Comparison of ENCODE assay signal across 9 cellular contexts in genomic region chr18:75478996-75479870, GRCh38. TPM values are rescaled to one million over a fixed set of nuclear protein-coding genes. Genes with fewer than 3 reads are reported as not detected.
DNase-seq lines count a peak whose midpoint lies in the region; ATAC-seq, FAIRE-seq and TF ChIP-seq lines count a peak whose summit lies in the region.
"Had no signal": no experiment of that assay in that cellular context is flagged by ENCODE, and none has a peak within 500 bp of the region (broad histone marks: within the 10 kb centered on the region; RNA-seq: fewer than 3 reads in every experiment).

No MANE protein-coding gene starts in this region.

- H3K9me3 Mint-ChIP-seq in activated CD4-positive, alpha-beta memory T cell treated with anti-CD3 and anti-CD28 coated beads, Interleukin-2, amount 10 ng/mL, durations not matched to agents 7 days and 5 days, result peaks cover 2% of the 10 kb centered on the region

- H3K9me3 ChIP-seq in body of pancreas (peaks cover 0 to 4% (median 0%) of the 10 kb centered on the region in 3 donors), testis (no peaks in the 10 kb centered on the region)

- no peak overlapping the region for H3K4me3 Mint-ChIP-seq in activated CD4-positive, alpha-beta memory T cell treated with anti-CD3 and anti-CD28 coated beads, Interleukin-2, amount 10 ng/mL, durations not matched to agents 7 days and 5 days

- FAIRE-seq in GM18507 (lab: Jason Lieb, UNC), result peak; percentile 80

- H3K36me3 Mint-ChIP-seq in activated CD4-positive, alpha-beta memory T cell treated with anti-CD3 and anti-CD28 coated beads, Interleukin-2, amount 10 ng/mL, durations not matched to agents 7 days and 5 days (ENCODE audit: low read depth), result no peaks in the 10 kb centered on the region

- H3K36me3 ChIP-seq in body of pancreas (replicated peaks in 1 of 2; ENCODE audit: insufficient read depth in 1 of 2, low read depth in 2 of 2) (no peaks in the 10 kb centered on the region), testis (ENCODE audit: low read depth, missing control alignments) (no peaks in the 10 kb centered on the region)

- H3K27me3 ChIP-seq in body of pancreas, result no peaks in the 10 kb centered on the region
- no peaks in the 10 kb centered on the region for H3K27me3 ChIP-seq in testis

- TF ChIP-seq CTCF in AG04449 (IDR thresholded peaks at IDR 0.05; ENCODE audit: insufficient read depth, low read length, missing control alignments), result peak; percentile 44
- TF ChIP-seq CTCF in body of pancreas (IDR thresholded peaks at IDR 0.05), result peak; percentile 27 to 74 (median 65)
- TF ChIP-seq CTCF in testis (IDR thresholded peaks at IDR 0.05), result peak; percentile 41 to 67 (median 47)

- H3K4me3 ChIP-seq in AG04449 (ENCODE audit: low read depth, low read length) (no peak overlapping the region), body of pancreas (no peak overlapping the region), testis (no peak overlapping the region)

- TF ChIP-seq POLR2A in body of pancreas (IDR thresholded peaks at IDR 0.05) (no peak), testis (IDR thresholded peaks at IDR 0.05) (no peak)

- POLR2A ChIA-PET in AG04449 (lab: Yijun Ruan, JAX), result no interaction called here
- POLR2A ChIA-PET in activated CD4-positive, alpha-beta memory T cell treated with anti-CD3 and anti-CD28 coated beads, Interleukin-2, amount 10 ng/mL, durations not matched to agents 7 days and 5 days (lab: Charles Lee), result no interaction called here

- peak; percentile 65 for ATAC-seq in HG03280 (IDR thresholded peaks at IDR 0.05; ENCODE audit: unreplicated experiment)
- peak; percentile 67 for ATAC-seq in body of pancreas

- 46% methylated on average over 8 of the region's 8 CpGs for WGBS in body of pancreas, 2 donors
- WGBS in testis, 2 donors, result 51 to 67% methylated on average over 8 of the region's 8 CpGs

- no peak overlapping the region for H3K27ac ChIP-seq in body of pancreas
- no peak overlapping the region for H3K27ac ChIP-seq in testis

- H3K4me1 ChIP-seq in body of pancreas (no peaks in the 10 kb centered on the region), testis (no peaks in the 10 kb centered on the region)

- H3K27ac Mint-ChIP-seq in activated CD4-positive, alpha-beta memory T cell treated with anti-CD3 and anti-CD28 coated beads, Interleukin-2, amount 10 ng/mL, durations not matched to agents 7 days and 5 days, result no peak overlapping the region

- peaks cover 17% of the 10 kb centered on the region for H3K27me3 Mint-ChIP-seq in activated CD4-positive, alpha-beta memory T cell treated with anti-CD3 and anti-CD28 coated beads, Interleukin-2, amount 10 ng/mL, durations not matched to agents 7 days and 5 days

- CTCF ChIA-PET in AG04449 (lab: Yijun Ruan, JAX), result interaction anchor here (0.7 to 2.7 kb wide), 34 partner anchors 9 to 830 kb away, joined by 3 to 42 read pairs (median 4); partner anchors contain the start of gene TSHZ1
- CTCF ChIA-PET in activated CD4-positive, alpha-beta memory T cell treated with anti-CD3 and anti-CD28 coated beads, Interleukin-2, amount 10 ng/mL, durations not matched to agents 7 days and 5 days (lab: Charles Lee), result interaction anchor here (0.6 to 2.6 kb wide), 8 partner anchors 8 to 855 kb away, joined by 3 to 9 read pairs (median 4); partner anchors contain the start of gene TSHZ1

- DNase-seq in AG04449 (ENCODE audit: low read depth, low spot score) (no peak), GM18507 (ENCODE audit: extremely low spot score, insufficient read length, low read depth) (peak; percentile 9), NCI-H345 treated with DMSO at 0.1 percent for 48 hours (lab: John Stamatoyannopoulos, UW; ENCODE audit: unreplicated experiment) (peak; percentile 48), body of pancreas (peak in 1 of 4 donors; percentile 33), iPS-NIHi11 (ENCODE audit: low spot score) (peak; percentile 65), testis (no peak)
- DNase-seq in activated CD4-positive, alpha-beta memory T cell treated with anti-CD3 and anti-CD28 coated beads, Interleukin-2, amount 10 ng/mL, durations not matched to agents 7 days and 5 days, result no peak

- intact Hi-C loops in body of pancreas (cut with DNase I), result loop anchor here (10.0 kb wide), 1 partner anchor 584 kb away; no protein-coding TSS in a partner anchor
- intact Hi-C loops in testis (cut with DNase I; ENCODE audit: low total_unique reads), result loop anchor here (10.0 kb wide), 1 partner anchor 824 kb away; no protein-coding TSS in a partner anchor

- H3K4me1 Mint-ChIP-seq in activated CD4-positive, alpha-beta memory T cell treated with anti-CD3 and anti-CD28 coated beads, Interleukin-2, amount 10 ng/mL, durations not matched to agents 7 days and 5 days, result no peaks in the 10 kb centered on the region

RNA-seq across cellular contexts. Expression of gene SMIM21, which starts 51.7 kb away (rescaled TPM):
- total RNA-seq in body of pancreas (not detected), testis (1 to 10 TPM in 1 of 2 donors, under 1 TPM in 1; 0.50 to 2.8 TPM)
- polyA plus RNA-seq in testis (ENCODE audit: insufficient read depth, low read depth, low replicate concordance), result 3.2 TPM
- not detected for total RNA-seq in activated CD4-positive, alpha-beta memory T cell treated with anti-CD3 and anti-CD28 coated beads, Interleukin-2, amount 10 ng/mL, durations not matched to agents 7 days and 5 days
- total RNA-seq: subcutaneous adipose tissue had no signal

Comparison
In these comparisons a context has a peak if more than half of its experiments do, and no peak if none do; other contexts are left out.
1. DNase-seq: peak in GM18507 (single experiment), NCI-H345 treated with DMSO at 0.1 percent for 48 hours (single experiment) and iPS-NIHi11 (single experiment); none in AG04449 (single experiment), testis (single experiment) and activated CD4-positive, alpha-beta memory T cell treated with anti-CD3 and anti-CD28 coated beads, Interleukin-2, amount 10 ng/mL, durations not matched to agents 7 days and 5 days (single experiment).
2. Peak in every context shown above with its lines, with median percentiles within 50 percentile points of each other: CTCF ChIP-seq.